In the genomic region with DNA sequence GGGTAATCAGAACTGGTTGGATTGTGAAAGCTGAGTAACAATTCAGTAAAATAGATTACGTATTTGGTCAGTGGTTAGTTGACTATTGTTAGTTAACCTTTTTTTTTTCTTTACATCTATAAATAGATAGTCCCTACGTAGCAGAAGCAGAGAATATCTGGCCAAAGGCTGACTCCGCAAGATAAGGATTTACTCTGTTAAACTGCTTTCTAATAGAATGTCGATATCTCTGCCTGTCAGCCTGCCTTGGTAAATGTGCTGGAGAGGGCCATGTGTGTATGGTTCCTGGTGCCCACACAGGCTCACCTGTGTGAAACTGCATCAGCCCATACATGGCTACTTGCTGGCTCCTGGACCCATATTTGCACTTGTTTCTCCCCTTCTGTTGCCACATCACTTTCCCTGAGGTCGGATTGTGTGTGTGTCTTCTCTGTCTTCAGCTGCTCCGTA, we compare ENCODE assay signal across 15 cellular contexts.
DNase-seq lines count a peak whose midpoint lies in the region; ATAC-seq and TF ChIP-seq lines count a peak whose summit lies in the region.
"Had no signal": no experiment of that assay in that cellular context is flagged by ENCODE, and none has a peak within 500 bp of the region (broad histone marks: within the 10 kb centered on the region; RNA-seq: fewer than 3 reads in every experiment).

No MANE protein-coding gene starts in this region.

- H3K9ac ChIP-seq in skeletal muscle tissue (ENCODE audit: low read depth in 1 of 3, low read length in 3 of 3): peak overlapping the region in 2 of 3 donors; percentile 35 to 41

- intact Hi-C loops in body of pancreas (cut with DNase I) (no loop called here), thyroid gland (cut with DNase I) (no loop called here)

- ATAC-seq in body of pancreas: peak; percentile 12
- no peak for ATAC-seq in HG02840 (IDR thresholded peaks at IDR 0.05; ENCODE audit: low FRiP score, unreplicated experiment)

- TF ChIP-seq POLR2A in body of pancreas (IDR thresholded peaks at IDR 0.05) (no peak), thyroid gland (IDR thresholded peaks at IDR 0.05) (no peak)

- no peaks in the 10 kb centered on the region for H4K20me1 ChIP-seq in hepatocyte (ENCODE audit: insufficient read depth, poor library complexity, severe bottlenecking)

- no peaks in the 10 kb centered on the region for H3K79me2 ChIP-seq in hepatocyte

- H3K27ac ChIP-seq in body of pancreas: peak overlapping the region in 2 of 4 donors; percentile 35 to 48
- peak overlapping the region; percentile 61 for H3K27ac ChIP-seq in hepatocyte
- H3K27ac ChIP-seq in skeletal muscle tissue (ENCODE audit: low read depth, low read length): peak overlapping the region; percentile 67
- peak overlapping the region in 1 of 3 donors; percentile 20 for H3K27ac ChIP-seq in thyroid gland
- H3K27ac ChIP-seq: C4-2B, testis had no signal

- no peak overlapping the region for H2AFZ ChIP-seq in hepatocyte

- H3K4me1 ChIP-seq in body of pancreas (no peaks in the 10 kb centered on the region), hepatocyte (ENCODE audit: insufficient read depth) (peaks cover 13% of the 10 kb centered on the region), skeletal muscle tissue (ENCODE audit: control insufficient read depth in 3 of 3, insufficient read depth in 3 of 3, low read length in 3 of 3) (peaks cover 44 to 64% (median 47%) of the 10 kb centered on the region in 3 donors), thyroid gland (peaks cover 25 to 35% of the 10 kb centered on the region in 2 donors)
- H3K4me1 ChIP-seq: testis had no signal

- DNase-seq in HK-2 (ENCODE audit: unreplicated experiment): peak; percentile 42
- peak in 1 of 4 donors; percentile 5 for DNase-seq in body of pancreas
- DNase-seq in hepatocyte (ENCODE audit: low spot score): no peak
- no peak for DNase-seq in NCI-H1436 treated with DMSO at 0.1 percent for 48 hours (lab: John Stamatoyannopoulos, UW)
- DNase-seq in thyroid gland: no peak
- no peak for DNase-seq in cerebellar cortex (ENCODE audit: low spot score)
- DNase-seq: activated CD8-positive, alpha-beta memory T cell treated with anti-CD3 and anti-CD28 coated beads, Interleukin-2, amount 50 U/mL, for 4 hours; GF-D8; NCI-H2029 treated with DMSO at 0.1 percent for 48 hours; nucleus accumbens; T-helper 9 cell; testis had no signal

- H3K9me3 ChIP-seq in body of pancreas (no peaks in the 10 kb centered on the region), hepatocyte (ENCODE audit: low read depth) (no peaks in the 10 kb centered on the region), skeletal muscle tissue (ENCODE audit: control insufficient read depth in 3 of 3, low read length in 3 of 3) (no peaks in the 10 kb centered on the region), thyroid gland (no peaks in the 10 kb centered on the region)
- H3K9me3 ChIP-seq: testis had no signal

- H3K36me3 ChIP-seq in body of pancreas (replicated peaks in 1 of 2; ENCODE audit: insufficient read depth in 1 of 2, low read depth in 2 of 2) (no peaks in the 10 kb centered on the region), hepatocyte (replicated peaks; ENCODE audit: insufficient read depth, low read depth) (no peaks in the 10 kb centered on the region), skeletal muscle tissue (ENCODE audit: control insufficient read depth in 3 of 3, insufficient read depth in 3 of 3, low read length in 3 of 3) (peaks cover 10 to 25% (median 23%) of the 10 kb centered on the region in 3 donors), thyroid gland (peaks cover 0 to 4% of the 10 kb centered on the region in 2 donors)

- peak overlapping the region; percentile 23 for H3K4me2 ChIP-seq in hepatocyte

- TF ChIP-seq CTCF in body of pancreas (IDR thresholded peaks at IDR 0.05) (no peak), hepatocyte (IDR thresholded peaks at IDR 0.05; ENCODE audit: poor library complexity) (no peak), thyroid gland (IDR thresholded peaks at IDR 0.05) (no peak)

- H3K27me3 ChIP-seq in body of pancreas (no peaks in the 10 kb centered on the region), hepatocyte (no peaks in the 10 kb centered on the region), skeletal muscle tissue (ENCODE audit: control insufficient read depth in 3 of 3, insufficient read depth in 3 of 3, low read length in 3 of 3) (no peaks in the 10 kb centered on the region), thyroid gland (no peaks in the 10 kb centered on the region)
- H3K27me3 ChIP-seq: testis had no signal

- 27 to 33% methylated on average over 6 of the region's 6 CpGs for WGBS in body of pancreas, 2 donors
- WGBS in hepatocyte (ENCODE audit: low lambda C conversion rate, missing lambda C conversion rate): 63% methylated on average over 6 of the region's 6 CpGs
- 86% methylated on average over 6 of the region's 6 CpGs for WGBS in thyroid gland, 2 donors

- H3K4me3 ChIP-seq in body of pancreas (no peak overlapping the region), hepatocyte (no peak overlapping the region), skeletal muscle tissue (ENCODE audit: low read length in 3 of 3) (peak overlapping the region in 1 of 3 donors; percentile 15), thyroid gland (replicated peaks in 1 of 3) (no peak overlapping the region)
- H3K4me3 ChIP-seq: testis had no signal

- H3K9me2 ChIP-seq in hepatocyte (replicated peaks; ENCODE audit: insufficient read depth): no peaks in the 10 kb centered on the region
